ENCODE assay signal across 35 cellular contexts in the genomic region with DNA sequence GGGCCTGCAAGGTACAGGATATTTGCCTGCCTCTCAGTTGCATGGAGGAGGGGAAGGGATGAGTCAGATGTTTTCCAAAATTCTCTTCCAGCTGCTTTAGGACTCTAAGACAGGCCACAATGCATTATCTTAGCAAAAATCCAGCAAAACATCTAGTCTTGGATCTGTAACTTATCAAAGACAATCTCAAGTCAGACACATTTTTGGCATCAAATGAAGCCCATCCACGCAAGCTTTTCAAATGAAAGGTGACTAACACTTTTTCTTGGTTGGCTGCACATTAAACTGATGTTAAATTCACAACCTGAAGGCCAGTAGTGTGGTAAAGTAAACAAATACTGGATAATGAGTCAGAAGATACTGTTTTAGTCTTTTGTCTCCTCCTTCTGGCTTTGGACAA. TPM values are rescaled to one million over a fixed set of nuclear protein-coding genes. Genes with fewer than 3 reads are reported as not detected.
DNase-seq lines count a peak whose midpoint lies in the region; ATAC-seq, FAIRE-seq and TF ChIP-seq lines count a peak whose summit lies in the region.
"Had no signal": no experiment of that assay in that cellular context is flagged by ENCODE, and none has a peak within 500 bp of the region (broad histone marks: within the 10 kb centered on the region; RNA-seq: fewer than 3 reads in every experiment).

No MANE protein-coding gene starts in this region.

- H3K4me3 ChIP-seq in breast epithelium = no peak overlapping the region
- no peak overlapping the region for H3K4me3 ChIP-seq in astrocyte of the spinal cord (ENCODE audit: low read depth, low read length)
- no peak overlapping the region for H3K4me3 ChIP-seq in stomach
- H3K4me3 ChIP-seq: body of pancreas, dorsolateral prefrontal cortex, GM23338, K562, MG63, neural progenitor cell, PC-9, sigmoid colon, tibial artery had no signal

- TF ChIP-seq CTCF in MCF 10A (IDR thresholded peaks at IDR 0.05; ENCODE audit: unreplicated experiment) = no peak
- TF ChIP-seq CTCF in breast epithelium (IDR thresholded peaks at IDR 0.05) = no peak
- no peak for TF ChIP-seq CTCF in astrocyte of the spinal cord (IDR thresholded peaks at IDR 0.05; ENCODE audit: low read depth, low read length)
- TF ChIP-seq CTCF in type B pancreatic cell (conservative IDR thresholded peaks at IDR 0.05) = no peak
- no peak for TF ChIP-seq CTCF in stomach (IDR thresholded peaks at IDR 0.05)

- ATAC-seq in HG03196 (IDR thresholded peaks at IDR 0.05; ENCODE audit: unreplicated experiment) = no peak
- ATAC-seq: activated naive CD8-positive, alpha-beta T cell treated with anti-CD3 and anti-CD28 coated beads, Interleukin-2, amount 50 U/mL, for 24 hours; body of pancreas; GM23338; K562; left ventricle myocardium superior; SK-N-SH treated with all-trans-retinoic acid at 6 μM for 48 hours had no signal

- no peaks in the 10 kb centered on the region for H3K36me3 Mint-ChIP-seq in MCF 10A (ENCODE audit: insufficient read depth, unreplicated experiment)
- H3K36me3 Mint-ChIP-seq in type B pancreatic cell = no peaks in the 10 kb centered on the region
- H3K36me3 Mint-ChIP-seq: CD14-positive monocyte, neural progenitor cell had no signal

- H3K27ac Mint-ChIP-seq in MCF 10A (ENCODE audit: low read depth, unreplicated experiment) = no peak overlapping the region
- H3K27ac Mint-ChIP-seq in type B pancreatic cell = no peak overlapping the region
- H3K27ac Mint-ChIP-seq: activated CD4-positive, alpha-beta memory T cell treated with anti-CD3 and anti-CD28 coated beads, Interleukin-2, amount 10 ng/mL, durations not matched to agents 7 days and 5 days; activated naive CD8-positive, alpha-beta T cell treated with anti-CD3 and anti-CD28 coated beads, Interleukin-2, amount 50 U/mL, for 24 hours; CD14-positive monocyte; GM23338; HFFc6; neural progenitor cell; progenitor cell of endocrine pancreas had no signal

- POLR2A ChIA-PET in MCF 10A (lab: Yijun Ruan, JAX) = no interaction called here

- FAIRE-seq in islet of Langerhans (lab: Jason Lieb, UNC) = peak; percentile 99
- FAIRE-seq: K562 had no signal

- H3K27me3 ChIP-seq in breast epithelium = no peaks in the 10 kb centered on the region
- H3K27me3 ChIP-seq in stomach = no peaks in the 10 kb centered on the region
- H3K27me3 ChIP-seq: body of pancreas, dorsolateral prefrontal cortex, MG63, neural progenitor cell, sigmoid colon, tibial artery had no signal

- H3K4me3 Mint-ChIP-seq in MCF 10A (ENCODE audit: unreplicated experiment) (no peak overlapping the region), type B pancreatic cell (no peak overlapping the region)
- H3K4me3 Mint-ChIP-seq: activated CD4-positive, alpha-beta memory T cell treated with anti-CD3 and anti-CD28 coated beads, Interleukin-2, amount 10 ng/mL, durations not matched to agents 7 days and 5 days; activated naive CD8-positive, alpha-beta T cell treated with anti-CD3 and anti-CD28 coated beads, Interleukin-2, amount 50 U/mL, for 24 hours; CD14-positive monocyte; GM23338; HFFc6; neural progenitor cell had no signal

- H3K9me3 ChIP-seq in breast epithelium (no peaks in the 10 kb centered on the region), stomach (no peaks in the 10 kb centered on the region)
- H3K9me3 ChIP-seq: body of pancreas, MG63, sigmoid colon, tibial artery had no signal

- no peak for TF ChIP-seq POLR2A in breast epithelium (IDR thresholded peaks at IDR 0.05)
- TF ChIP-seq POLR2A in stomach (IDR thresholded peaks at IDR 0.05) = no peak

- no peak overlapping the region for H3K27ac ChIP-seq in breast epithelium
- no peak overlapping the region for H3K27ac ChIP-seq in stomach
- H3K27ac ChIP-seq: 22Rv1, body of pancreas, dorsolateral prefrontal cortex, neural progenitor cell, PC-9, tibial artery had no signal

- in situ Hi-C loops in astrocyte of the spinal cord (cut with HindIII; ENCODE audit: low sequenced_read_pairs) = no loop called here

- no TSS peak for BruUV-seq in MCF 10A (replicated peaks; lab: Mats Ljungman, UMichigan)

- H3K4me1 ChIP-seq in breast epithelium (no peaks in the 10 kb centered on the region), stomach (no peaks in the 10 kb centered on the region)
- H3K4me1 ChIP-seq: body of pancreas, neural progenitor cell, tibial artery had no signal

- peaks cover 12% of the 10 kb centered on the region for H3K4me1 Mint-ChIP-seq in MCF 10A (ENCODE audit: insufficient read depth, unreplicated experiment)
- H3K4me1 Mint-ChIP-seq in type B pancreatic cell (ENCODE audit: unreplicated experiment) = no peaks in the 10 kb centered on the region
- H3K4me1 Mint-ChIP-seq: activated CD4-positive, alpha-beta memory T cell treated with anti-CD3 and anti-CD28 coated beads, Interleukin-2, amount 10 ng/mL, durations not matched to agents 7 days and 5 days; activated naive CD8-positive, alpha-beta T cell treated with anti-CD3 and anti-CD28 coated beads, Interleukin-2, amount 50 U/mL, for 24 hours; CD14-positive monocyte; GM23338; neural progenitor cell had no signal

- intact Hi-C loops in MCF 10A (cut with micrococcal nuclease) (no loop called here), breast epithelium (cut with DNase I; ENCODE audit: low total_unique reads) (no loop called here), stomach (cut with DNase I; ENCODE audit: low total_unique reads) (no loop called here)

- CTCF ChIA-PET in MCF 10A (lab: Yijun Ruan, JAX) = interaction anchor here (0.5 to 1.2 kb wide), 5 partner anchors 10 to 446 kb away, joined by 3 to 5 read pairs (median 4); no protein-coding TSS in a partner anchor

- no peaks in the 10 kb centered on the region for H3K27me3 Mint-ChIP-seq in MCF 10A (ENCODE audit: insufficient read depth, unreplicated experiment)
- H3K27me3 Mint-ChIP-seq in type B pancreatic cell = peaks cover 4% of the 10 kb centered on the region
- H3K27me3 Mint-ChIP-seq: activated naive CD8-positive, alpha-beta T cell treated with anti-CD3 and anti-CD28 coated beads, Interleukin-2, amount 50 U/mL, for 24 hours had no signal

- 18 to 76% (median 39%) methylated on average over 1 of the region's 1 CpG for WGBS in stomach, 5 donors

- DNase-seq in MCF 10A (ENCODE audit: unreplicated experiment) = peak; percentile 63
- DNase-seq in breast epithelium (ENCODE audit: low spot score in 2 of 2) = no peak
- peak; percentile 23 for DNase-seq in astrocyte of the spinal cord (ENCODE audit: low read depth, low spot score)
- no peak for DNase-seq in type B pancreatic cell (ENCODE audit: extremely low spot score, unreplicated experiment)
- no peak for DNase-seq in NCI-H82 treated with DMSO at 0.1 percent for 48 hours (lab: John Stamatoyannopoulos, UW; ENCODE audit: unreplicated experiment)
- no peak for DNase-seq in stomach
- DNase-seq: activated CD4-positive, alpha-beta memory T cell treated with anti-CD3 and anti-CD28 coated beads, Interleukin-2, amount 10 ng/mL, durations not matched to agents 7 days and 5 days; activated CD8-positive, alpha-beta memory T cell treated with anti-CD3 and anti-CD28 coated beads, Interleukin-2, amount 50 U/mL, for 4 hours; activated naive CD4-positive, alpha-beta T cell; activated naive CD8-positive, alpha-beta T cell treated with anti-CD3 and anti-CD28 coated beads, Interleukin-2, amount 50 U/mL, for 24 hours; body of pancreas; Calu3; dorsolateral prefrontal cortex; HFFc6; left ventricle myocardium superior; MG63; NCI-H1930; NCI-H526; NK-92 treated with Interleukin-12 subunit alpha and Interleukin-12 subunit beta, amount 100 ng/mL, for 24 hours; PC-9; Right ventricle myocardium superior; sigmoid colon; stimulated activated CD4-positive, alpha-beta T cell treated with anti-CD3 and anti-CD28 coated beads, Interleukin-12 subunit alpha, Interleukin-12 subunit beta, amount 100 ng/mL, for 4 hours; stimulated activated CD4-positive, alpha-beta T cell treated with anti-CD3 and anti-CD28 coated beads, Interleukin-2, amount 100 ng/mL, for 48 hours; tibial artery had no signal

- H3K36me3 ChIP-seq in breast epithelium (no peaks in the 10 kb centered on the region), stomach (no peaks in the 10 kb centered on the region)
- H3K36me3 ChIP-seq: MG63, neural progenitor cell, sigmoid colon, tibial artery had no signal

- no peaks in the 10 kb centered on the region for H3K9me3 Mint-ChIP-seq in MCF 10A (ENCODE audit: unreplicated experiment)
- H3K9me3 Mint-ChIP-seq in type B pancreatic cell = no peaks in the 10 kb centered on the region
- H3K9me3 Mint-ChIP-seq: activated naive CD8-positive, alpha-beta T cell treated with anti-CD3 and anti-CD28 coated beads, Interleukin-2, amount 50 U/mL, for 24 hours; GM23338; neural progenitor cell had no signal

- TF ChIP-seq EP300 in stomach (IDR thresholded peaks at IDR 0.05) = no peak

RNA-seq across cellular contexts. Expression of a gene that starts 21.3 kb away (rescaled TPM):
- total RNA-seq in MCF 10A (2022) = 1.1 and 1.5 TPM in 2 replicates
- total RNA-seq in breast epithelium = 1 to 10 TPM in 2 of 3 donors, under 1 TPM in 1; 0.98 to 3.2 (median 1.2) TPM
- total RNA-seq in type B pancreatic cell (ENCODE audit: low replicate concordance) = 2.6 and 2.9 TPM in 2 replicates
- 1 to 10 TPM in 3 of 5 donors, not detected in 2; 1.0 to 8.0 (median 1.1) TPM for total RNA-seq in stomach
- polyA plus RNA-seq in stomach = under 1 TPM; 0.44 to 0.76 (median 0.55) TPM
- total RNA-seq: myocyte, PC-9 had no signal
- polyA plus RNA-seq: CD14-positive monocyte had no signal

Comparison
In these comparisons a context has a peak if more than half of its experiments do, and no peak if none do; other contexts are left out.
1. DNase-seq: peak in MCF 10A (single experiment) and astrocyte of the spinal cord (single experiment); none in breast epithelium (0 of 2), type B pancreatic cell (single experiment), NCI-H82 treated with DMSO at 0.1 percent for 48 hours (single experiment) and stomach (single experiment).